Comparison of ENCODE assay signal across 20 cellular contexts in the genomic region with DNA sequence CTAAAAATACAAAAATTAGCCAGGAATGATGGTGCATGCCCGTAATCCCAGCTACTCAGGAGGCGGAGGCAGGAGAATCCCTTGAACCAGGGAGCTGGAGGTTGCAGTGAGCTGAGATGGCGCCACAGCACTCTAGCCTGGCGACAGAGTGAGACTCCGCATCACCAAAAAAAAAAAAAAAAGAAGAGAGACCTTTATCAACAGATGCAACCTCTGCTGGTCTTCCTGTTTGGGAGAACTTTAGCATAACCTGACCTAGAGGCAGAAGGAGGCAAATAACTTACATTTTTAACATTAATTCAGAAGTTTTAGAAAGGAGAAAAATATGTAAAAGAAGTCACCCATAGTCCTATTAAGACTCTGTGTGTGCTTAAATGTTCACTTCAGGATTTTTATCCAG. TPM values are rescaled to one million over a fixed set of nuclear protein-coding genes. Genes with fewer than 3 reads are reported as not detected.
A peak's percentile ranks its signal among the peaks of the same experiment; 100 is the strongest.
DNase-seq lines count a peak whose midpoint lies in the region; ATAC-seq and TF ChIP-seq lines count a peak whose summit lies in the region.
"Had no signal": no experiment of that assay in that cellular context is flagged by ENCODE, and none has a peak within 500 bp of the region (broad histone marks: within the 10 kb centered on the region; RNA-seq: fewer than 3 reads in every experiment).

No MANE protein-coding gene starts in this region.

- CTCF ChIA-PET in activated CD4-positive, alpha-beta memory T cell treated with anti-CD3 and anti-CD28 coated beads for 36 hours (lab: Charles Lee) = interaction anchor here (1.6 kb wide), 1 partner anchor 8 kb away, joined by 3 read pairs; no protein-coding TSS in a partner anchor
- CTCF ChIA-PET in activated CD4-positive, alpha-beta memory T cell treated with anti-CD3 and anti-CD28 coated beads, Interleukin-2, amount 10 ng/mL, durations not matched to agents 7 days and 5 days (lab: Charles Lee) = interaction anchor here (1.0 to 1.6 kb wide), 3 partner anchors 8 to 186 kb away, joined by 3 to 6 read pairs (median 3); no protein-coding TSS in a partner anchor
- CTCF ChIA-PET in T-cell (lab: Charles Lee) = interaction anchor here in 1 of 2 donors (1.4 kb wide), 1 partner anchor 61 kb away, joined by 4 read pairs; no protein-coding TSS in a partner anchor
- CTCF ChIA-PET in MCF 10A (lab: Yijun Ruan, JAX) = interaction anchor here (0.6 to 10.6 kb wide), 2 partner anchors 157 to 184 kb away, joined by 4 to 153 read pairs; no protein-coding TSS in a partner anchor

- no peak for ATAC-seq in T-cell (replicated peaks in 1 of 4)
- ATAC-seq in activated T-helper 17 cell treated with anti-CD3 and anti-CD28 coated beads, Interleukin-2, amount 50 U/mL, for 72 hours (replicated peaks) = no peak
- peak; percentile 38 to 62 for ATAC-seq in naive thymus-derived CD8-positive, alpha-beta T cell

- POLR2A ChIA-PET in activated CD4-positive, alpha-beta memory T cell treated with anti-CD3 and anti-CD28 coated beads for 36 hours (lab: Charles Lee) = no interaction called here
- POLR2A ChIA-PET in activated CD4-positive, alpha-beta memory T cell treated with anti-CD3 and anti-CD28 coated beads, Interleukin-2, amount 10 ng/mL, durations not matched to agents 7 days and 5 days (lab: Charles Lee) = interaction anchor here (0.9 to 3.0 kb wide), 5 partner anchors 26 to 345 kb away, joined by 3 to 8 read pairs (median 3); partner anchors contain the start of gene SLAMF1
- POLR2A ChIA-PET in T-cell (lab: Charles Lee) = no interaction called here
- POLR2A ChIA-PET in naive thymus-derived CD8-positive, alpha-beta T cell (lab: Charles Lee) = interaction anchor here (0.6 to 1.1 kb wide), 2 partner anchors 32 to 52 kb away, joined by 3 read pairs; partner anchors contain the start of gene SLAMF1
- POLR2A ChIA-PET in MCF 10A (lab: Yijun Ruan, JAX) = no interaction called here

- H3K9me3 Mint-ChIP-seq in activated CD4-positive, alpha-beta memory T cell treated with anti-CD3 and anti-CD28 coated beads for 36 hours = no peaks in the 10 kb centered on the region
- peaks cover 5% of the 10 kb centered on the region for H3K9me3 Mint-ChIP-seq in activated CD4-positive, alpha-beta memory T cell treated with anti-CD3 and anti-CD28 coated beads, Interleukin-2, amount 10 ng/mL, durations not matched to agents 7 days and 5 days
- no peaks in the 10 kb centered on the region for H3K9me3 Mint-ChIP-seq in T-cell
- H3K9me3 Mint-ChIP-seq in activated T-helper 17 cell treated with anti-CD3 and anti-CD28 coated beads, Interleukin-2, amount 50 U/mL, for 72 hours = no peaks in the 10 kb centered on the region
- peaks cover 0 to 7% (median 0%) of the 10 kb centered on the region in 9 donors for H3K9me3 Mint-ChIP-seq in naive thymus-derived CD8-positive, alpha-beta T cell
- peaks cover 7% of the 10 kb centered on the region for H3K9me3 Mint-ChIP-seq in MCF 10A (ENCODE audit: unreplicated experiment)

- no peak for DNase-seq in activated CD4-positive, alpha-beta memory T cell treated with anti-CD3 and anti-CD28 coated beads for 36 hours
- DNase-seq in activated CD4-positive, alpha-beta memory T cell treated with anti-CD3 and anti-CD28 coated beads, Interleukin-2, amount 10 ng/mL, durations not matched to agents 7 days and 5 days = no peak
- no peak for DNase-seq in T-cell
- DNase-seq in naive thymus-derived CD8-positive, alpha-beta T cell = no peak
- no peak for DNase-seq in DMS53 treated with DMSO at 0.1 percent for 48 hours (lab: John Stamatoyannopoulos, UW; ENCODE audit: unreplicated experiment)
- no peak for DNase-seq in MCF 10A (ENCODE audit: unreplicated experiment)
- no peak for DNase-seq in AG20443 (ENCODE audit: low spot score)
- DNase-seq: ACHN, DMS53, EL, IMR-90, Karpas-422, NCI-H1694, NCI-H2081, NCI-H2171 treated with DMSO at 0.1 percent for 48 hours, NCI-H524 treated with DMSO at 0.1 percent for 48 hours, NCI-H82, Peyer's patch had no signal

- no peak for TF ChIP-seq CTCF in MCF 10A (IDR thresholded peaks at IDR 0.05; ENCODE audit: unreplicated experiment)

- no peaks in the 10 kb centered on the region for H3K27me3 Mint-ChIP-seq in activated CD4-positive, alpha-beta memory T cell treated with anti-CD3 and anti-CD28 coated beads for 36 hours
- no peaks in the 10 kb centered on the region for H3K27me3 Mint-ChIP-seq in activated CD4-positive, alpha-beta memory T cell treated with anti-CD3 and anti-CD28 coated beads, Interleukin-2, amount 10 ng/mL, durations not matched to agents 7 days and 5 days
- no peaks in the 10 kb centered on the region for H3K27me3 Mint-ChIP-seq in T-cell
- no peaks in the 10 kb centered on the region for H3K27me3 Mint-ChIP-seq in activated T-helper 17 cell treated with anti-CD3 and anti-CD28 coated beads, Interleukin-2, amount 50 U/mL, for 72 hours
- no peaks in the 10 kb centered on the region for H3K27me3 Mint-ChIP-seq in naive thymus-derived CD8-positive, alpha-beta T cell
- peaks cover 45% of the 10 kb centered on the region for H3K27me3 Mint-ChIP-seq in MCF 10A (ENCODE audit: insufficient read depth, unreplicated experiment)

- intact Hi-C loops in activated CD4-positive, alpha-beta memory T cell treated with anti-CD3 and anti-CD28 coated beads for 36 hours (cut with micrococcal nuclease) = no loop called here
- intact Hi-C loops in MCF 10A (cut with micrococcal nuclease) = no loop called here

- no TSS peak for BruUV-seq in MCF 10A (replicated peaks; lab: Mats Ljungman, UMichigan)

- H3K4me3 Mint-ChIP-seq in activated CD4-positive, alpha-beta memory T cell treated with anti-CD3 and anti-CD28 coated beads for 36 hours = no peak overlapping the region
- H3K4me3 Mint-ChIP-seq in activated CD4-positive, alpha-beta memory T cell treated with anti-CD3 and anti-CD28 coated beads, Interleukin-2, amount 10 ng/mL, durations not matched to agents 7 days and 5 days = no peak overlapping the region
- H3K4me3 Mint-ChIP-seq in T-cell = no peak overlapping the region
- peak overlapping the region; percentile 26 for H3K4me3 Mint-ChIP-seq in activated T-helper 17 cell treated with anti-CD3 and anti-CD28 coated beads, Interleukin-2, amount 50 U/mL, for 72 hours
- H3K4me3 Mint-ChIP-seq in naive thymus-derived CD8-positive, alpha-beta T cell = peak overlapping the region in 1 of 10 donors; percentile 51
- no peak overlapping the region for H3K4me3 Mint-ChIP-seq in MCF 10A (ENCODE audit: unreplicated experiment)

- H3K27ac Mint-ChIP-seq in activated CD4-positive, alpha-beta memory T cell treated with anti-CD3 and anti-CD28 coated beads for 36 hours = peak overlapping the region; percentile 50
- no peak overlapping the region for H3K27ac Mint-ChIP-seq in activated CD4-positive, alpha-beta memory T cell treated with anti-CD3 and anti-CD28 coated beads, Interleukin-2, amount 10 ng/mL, durations not matched to agents 7 days and 5 days
- peak overlapping the region; percentile 11 to 25 for H3K27ac Mint-ChIP-seq in T-cell
- peak overlapping the region; percentile 70 for H3K27ac Mint-ChIP-seq in activated T-helper 17 cell treated with anti-CD3 and anti-CD28 coated beads, Interleukin-2, amount 50 U/mL, for 72 hours
- peak overlapping the region in 3 of 10 donors; percentile 36 to 46 (median 37) for H3K27ac Mint-ChIP-seq in naive thymus-derived CD8-positive, alpha-beta T cell
- H3K27ac Mint-ChIP-seq in MCF 10A (ENCODE audit: low read depth, unreplicated experiment) = no peak overlapping the region

- peaks cover 56% of the 10 kb centered on the region for H3K4me1 Mint-ChIP-seq in activated CD4-positive, alpha-beta memory T cell treated with anti-CD3 and anti-CD28 coated beads for 36 hours (ENCODE audit: low read depth)
- H3K4me1 Mint-ChIP-seq in activated CD4-positive, alpha-beta memory T cell treated with anti-CD3 and anti-CD28 coated beads, Interleukin-2, amount 10 ng/mL, durations not matched to agents 7 days and 5 days = peaks cover 65% of the 10 kb centered on the region
- H3K4me1 Mint-ChIP-seq in T-cell (peaks cover 31 to 49% (median 41%) of the 10 kb centered on the region in 3 donors), MCF 10A (ENCODE audit: insufficient read depth, unreplicated experiment) (no peaks in the 10 kb centered on the region)
- peaks cover 32% of the 10 kb centered on the region for H3K4me1 Mint-ChIP-seq in activated T-helper 17 cell treated with anti-CD3 and anti-CD28 coated beads, Interleukin-2, amount 50 U/mL, for 72 hours
- H3K4me1 Mint-ChIP-seq in naive thymus-derived CD8-positive, alpha-beta T cell = peaks cover 13 to 35% (median 19%) of the 10 kb centered on the region in 4 donors

- peaks cover 74% of the 10 kb centered on the region for H3K36me3 Mint-ChIP-seq in activated CD4-positive, alpha-beta memory T cell treated with anti-CD3 and anti-CD28 coated beads for 36 hours
- H3K36me3 Mint-ChIP-seq in activated CD4-positive, alpha-beta memory T cell treated with anti-CD3 and anti-CD28 coated beads, Interleukin-2, amount 10 ng/mL, durations not matched to agents 7 days and 5 days (ENCODE audit: low read depth) = peaks cover 84% of the 10 kb centered on the region
- peaks cover 50% of the 10 kb centered on the region for H3K36me3 Mint-ChIP-seq in T-cell
- peaks cover 100% of the 10 kb centered on the region for H3K36me3 Mint-ChIP-seq in activated T-helper 17 cell treated with anti-CD3 and anti-CD28 coated beads, Interleukin-2, amount 50 U/mL, for 72 hours (ENCODE audit: low read depth)
- peaks cover 0 to 35% (median 16%) of the 10 kb centered on the region in 3 donors for H3K36me3 Mint-ChIP-seq in naive thymus-derived CD8-positive, alpha-beta T cell
- H3K36me3 Mint-ChIP-seq in MCF 10A (ENCODE audit: insufficient read depth, unreplicated experiment) = no peaks in the 10 kb centered on the region

RNA-seq across cellular contexts. Expression of gene SLAMF1, which starts 32.4 kb away (rescaled TPM):
- 100 to 1,000 TPM; 166 TPM for total RNA-seq in activated CD4-positive, alpha-beta memory T cell treated with anti-CD3 and anti-CD28 coated beads for 36 hours
- total RNA-seq in activated CD4-positive, alpha-beta memory T cell treated with anti-CD3 and anti-CD28 coated beads, Interleukin-2, amount 10 ng/mL, durations not matched to agents 7 days and 5 days = 100 to 1,000 TPM; 106 to 113 TPM
- 10 to 100 TPM; 19.4 to 38.7 (median 30.7) TPM for total RNA-seq in T-cell
- total RNA-seq in activated T-helper 17 cell treated with anti-CD3 and anti-CD28 coated beads, Interleukin-2, amount 50 U/mL, for 72 hours = 100 to 1,000 TPM; 121 to 186 TPM
- 10 to 100 TPM in 1 of 2 experiments, 1 to 10 TPM in 1; 9.8 to 11.1 TPM for total RNA-seq in naive thymus-derived CD8-positive, alpha-beta T cell
- 1 to 10 TPM; 1.7 to 3.9 (median 3.7) TPM for polyA plus RNA-seq in naive thymus-derived CD8-positive, alpha-beta T cell
- not detected in 2 replicates for total RNA-seq in MCF 10A (2022)
- total RNA-seq: IMR-90, M059J had no signal
- polyA plus RNA-seq: IMR-90 had no signal

RNA-seq across cellular contexts. Expression of gene CD84, which starts 35.1 kb away (rescaled TPM):
- total RNA-seq in activated CD4-positive, alpha-beta memory T cell treated with anti-CD3 and anti-CD28 coated beads for 36 hours = 10 to 100 TPM; 18.6 to 20.2 TPM
- total RNA-seq in activated CD4-positive, alpha-beta memory T cell treated with anti-CD3 and anti-CD28 coated beads, Interleukin-2, amount 10 ng/mL, durations not matched to agents 7 days and 5 days = 10 to 100 TPM; 21.6 to 23.3 TPM
- total RNA-seq in T-cell (10 to 100 TPM; 47.5 to 97.4 (median 51.8) TPM), MCF 10A (2022) (not detected in 2 replicates)
- total RNA-seq in activated T-helper 17 cell treated with anti-CD3 and anti-CD28 coated beads, Interleukin-2, amount 50 U/mL, for 72 hours = 10 to 100 TPM; 15.7 to 37.3 TPM
- total RNA-seq in naive thymus-derived CD8-positive, alpha-beta T cell = 10 to 100 TPM; 81.5 to 83.4 TPM
- polyA plus RNA-seq in naive thymus-derived CD8-positive, alpha-beta T cell = 10 to 100 TPM; 17.5 to 19.0 (median 18.1) TPM
- total RNA-seq: IMR-90, M059J had no signal
- polyA plus RNA-seq: IMR-90 had no signal

Comparison
In these comparisons a context has a peak if more than half of its experiments do, and no peak if none do; other contexts are left out.
1. H3K27ac Mint-ChIP-seq: peak in activated CD4-positive, alpha-beta memory T cell treated with anti-CD3 and anti-CD28 coated beads for 36 hours (single experiment), T-cell (2 of 2) and activated T-helper 17 cell treated with anti-CD3 and anti-CD28 coated beads, Interleukin-2, amount 50 U/mL, for 72 hours (single experiment); none in activated CD4-positive, alpha-beta memory T cell treated with anti-CD3 and anti-CD28 coated beads, Interleukin-2, amount 10 ng/mL, durations not matched to agents 7 days and 5 days (single experiment) and MCF 10A (single experiment).
2. POLR2A ChIA-PET loops: an anchor here in activated CD4-positive, alpha-beta memory T cell treated with anti-CD3 and anti-CD28 coated beads, Interleukin-2, amount 10 ng/mL, durations not matched to agents 7 days and 5 days (0.9 to 3.0 kb wide) and naive thymus-derived CD8-positive, alpha-beta T cell (0.6 to 1.1 kb wide); none called in activated CD4-positive, alpha-beta memory T cell treated with anti-CD3 and anti-CD28 coated beads for 36 hours, T-cell and MCF 10A.
3. ATAC-seq: peak in naive thymus-derived CD8-positive, alpha-beta T cell (2 of 2); none in T-cell (0 of 4) and activated T-helper 17 cell treated with anti-CD3 and anti-CD28 coated beads, Interleukin-2, amount 50 U/mL, for 72 hours (single experiment).
4. RNA of gene SLAMF1, which starts 32.4 kb away (total RNA-seq): 121 to 186 TPM in activated T-helper 17 cell treated with anti-CD3 and anti-CD28 coated beads, Interleukin-2, amount 50 U/mL, for 72 hours, 166 TPM in activated CD4-positive, alpha-beta memory T cell treated with anti-CD3 and anti-CD28 coated beads for 36 hours, 106 to 113 TPM in activated CD4-positive, alpha-beta memory T cell treated with anti-CD3 and anti-CD28 coated beads, Interleukin-2, amount 10 ng/mL, durations not matched to agents 7 days and 5 days, 19.4 to 38.7 TPM in T-cell and 9.8 to 11.1 TPM in naive thymus-derived CD8-positive, alpha-beta T cell; not detected in MCF 10A; every median in the first group is over 10 times any median in the second.
5. RNA of gene CD84, which starts 35.1 kb away (total RNA-seq): 81.5 to 83.4 TPM in naive thymus-derived CD8-positive, alpha-beta T cell, 47.5 to 97.4 TPM in T-cell, 15.7 to 37.3 TPM in activated T-helper 17 cell treated with anti-CD3 and anti-CD28 coated beads, Interleukin-2, amount 50 U/mL, for 72 hours, 21.6 to 23.3 TPM in activated CD4-positive, alpha-beta memory T cell treated with anti-CD3 and anti-CD28 coated beads, Interleukin-2, amount 10 ng/mL, durations not matched to agents 7 days and 5 days and 18.6 to 20.2 TPM in activated CD4-positive, alpha-beta memory T cell treated with anti-CD3 and anti-CD28 coated beads for 36 hours; not detected in MCF 10A; every median in the first group is over 10 times any median in the second.